9 cellular contexts compared by ENCODE assay signal in genomic region chr17:67258836-67259468, GRCh38. TPM values are rescaled to one million over a fixed set of nuclear protein-coding genes. Genes with fewer than 3 reads are reported as not detected.
A peak's percentile ranks its signal among the peaks of the same experiment; 100 is the strongest.
DNase-seq lines count a peak whose midpoint lies in the region; ATAC-seq and TF ChIP-seq lines count a peak whose summit lies in the region.
"Had no signal": no experiment of that assay in that cellular context is flagged by ENCODE, and none has a peak within 500 bp of the region (broad histone marks: within the 10 kb centered on the region; RNA-seq: fewer than 3 reads in every experiment).

No MANE protein-coding gene starts in this region.

- H3K27ac Mint-ChIP-seq in activated naive CD4-positive, alpha-beta T cell treated with anti-CD3 and anti-CD28 coated beads, Interleukin-2, amount 50 U/mL, for 24 hours, result peak overlapping the region; percentile 74
- H3K27ac Mint-ChIP-seq in nephron (peak overlapping the region; percentile 3 to 61 (median 10)), progenitor cell of endocrine pancreas (no peak overlapping the region)

- H3K9me3 ChIP-seq in DND-41 (ENCODE audit: insufficient read depth, low read length, severe bottlenecking), result no peaks in the 10 kb centered on the region
- H3K9me3 ChIP-seq in hepatocyte (ENCODE audit: low read depth), result no peaks in the 10 kb centered on the region
- H3K9me3 ChIP-seq in tibial artery, result no peaks in the 10 kb centered on the region

- peaks cover 17% of the 10 kb centered on the region for H3K4me1 Mint-ChIP-seq in activated naive CD4-positive, alpha-beta T cell treated with anti-CD3 and anti-CD28 coated beads, Interleukin-2, amount 50 U/mL, for 24 hours
- peaks cover 18% of the 10 kb centered on the region for H3K4me1 Mint-ChIP-seq in nephron
- H3K4me1 Mint-ChIP-seq in progenitor cell of endocrine pancreas (ENCODE audit: low read depth), result peaks cover 8% of the 10 kb centered on the region

- H3K27ac ChIP-seq in DND-41 (ENCODE audit: low read length) (peak overlapping the region; percentile 89; the same call in 1 of the 2 replicates), hepatocyte (no peak overlapping the region), tibial artery (no peak overlapping the region)
- H3K27ac ChIP-seq: epithelial cell of prostate had no signal

- H3K9me2 ChIP-seq in hepatocyte (replicated peaks; ENCODE audit: insufficient read depth), result no peaks in the 10 kb centered on the region

- no peaks in the 10 kb centered on the region for H3K9me3 Mint-ChIP-seq in activated naive CD4-positive, alpha-beta T cell treated with anti-CD3 and anti-CD28 coated beads, Interleukin-2, amount 50 U/mL, for 24 hours
- H3K9me3 Mint-ChIP-seq in nephron (no peaks in the 10 kb centered on the region), progenitor cell of endocrine pancreas (ENCODE audit: low read depth) (peaks cover 4% of the 10 kb centered on the region)

- H2AFZ ChIP-seq in DND-41 (ENCODE audit: low read depth, low read length) (peak overlapping the region; percentile 93; the same call in 1 of the 2 replicates), hepatocyte (no peak overlapping the region)

- no peaks in the 10 kb centered on the region for H3K36me3 Mint-ChIP-seq in activated naive CD4-positive, alpha-beta T cell treated with anti-CD3 and anti-CD28 coated beads, Interleukin-2, amount 50 U/mL, for 24 hours
- no peaks in the 10 kb centered on the region for H3K36me3 Mint-ChIP-seq in nephron (ENCODE audit: low read depth)
- H3K36me3 Mint-ChIP-seq in progenitor cell of endocrine pancreas (ENCODE audit: insufficient read depth), result no peaks in the 10 kb centered on the region

- H3K27me3 ChIP-seq in DND-41 (ENCODE audit: insufficient read depth, low read length, poor library complexity) (no peaks in the 10 kb centered on the region), hepatocyte (no peaks in the 10 kb centered on the region), tibial artery (peaks cover 0 to 5% of the 10 kb centered on the region in 2 donors)

- 91% methylated on average over 11 of the region's 11 CpGs for WGBS in hepatocyte (ENCODE audit: low lambda C conversion rate, missing lambda C conversion rate)

- no peak overlapping the region for H3K4me3 ChIP-seq in DND-41 (ENCODE audit: low read depth in 1 of 2, low read length in 2 of 2)
- no peak overlapping the region for H3K4me3 ChIP-seq in hepatocyte
- H3K4me3 ChIP-seq in tibial artery, result no peak overlapping the region

- intact Hi-C loops in tibial artery (cut with DNase I; ENCODE audit: low total_unique reads), result no loop called here

- peak; percentile 30 for DNase-seq in DND-41
- peak; percentile 40 to 72 for DNase-seq in NOMO-1 (lab: John Stamatoyannopoulos, UW; ENCODE audit: unreplicated experiment in 2 of 2)
- DNase-seq in hepatocyte (ENCODE audit: low spot score), result no peak
- DNase-seq in GM13977 (ENCODE audit: low spot score), result no peak
- no peak for DNase-seq in tibial artery
- no peak for DNase-seq in progenitor cell of endocrine pancreas (ENCODE audit: low spot score, unreplicated experiment)

- TF ChIP-seq CTCF in DND-41 (IDR thresholded peaks at IDR 0.05; ENCODE audit: borderline replicate concordance, extremely low read depth, low read length, poor library complexity, severe bottlenecking) (no peak), nephron (IDR thresholded peaks at IDR 0.05; ENCODE audit: unreplicated experiment in 3 of 3) (no peak), hepatocyte (IDR thresholded peaks at IDR 0.05; ENCODE audit: poor library complexity) (no peak), GM13977 (IDR thresholded peaks at IDR 0.05; ENCODE audit: extremely low read depth, insufficient read depth, missing control alignments) (no peak), tibial artery (IDR thresholded peaks at IDR 0.05) (no peak), progenitor cell of endocrine pancreas (IDR thresholded peaks at IDR 0.05; ENCODE audit: unreplicated experiment) (no peak)

- no peaks in the 10 kb centered on the region for H4K20me1 ChIP-seq in DND-41 (ENCODE audit: insufficient read depth, low read length)
- H4K20me1 ChIP-seq in hepatocyte (ENCODE audit: insufficient read depth, poor library complexity, severe bottlenecking), result no peaks in the 10 kb centered on the region

- H3K36me3 ChIP-seq in DND-41 (ENCODE audit: insufficient read depth, low read length), result no peaks in the 10 kb centered on the region
- no peaks in the 10 kb centered on the region for H3K36me3 ChIP-seq in hepatocyte (replicated peaks; ENCODE audit: insufficient read depth, low read depth)
- no peaks in the 10 kb centered on the region for H3K36me3 ChIP-seq in tibial artery

- no peaks in the 10 kb centered on the region for H3K27me3 Mint-ChIP-seq in activated naive CD4-positive, alpha-beta T cell treated with anti-CD3 and anti-CD28 coated beads, Interleukin-2, amount 50 U/mL, for 24 hours
- no peaks in the 10 kb centered on the region for H3K27me3 Mint-ChIP-seq in nephron (ENCODE audit: low read depth)
- H3K27me3 Mint-ChIP-seq in progenitor cell of endocrine pancreas, result no peaks in the 10 kb centered on the region

- H3K4me1 ChIP-seq in DND-41 (ENCODE audit: insufficient read depth, low read length) (peaks cover 21% of the 10 kb centered on the region), hepatocyte (ENCODE audit: insufficient read depth) (peaks cover 12% of the 10 kb centered on the region), tibial artery (peaks cover 0 to 9% (median 2%) of the 10 kb centered on the region in 4 donors)

- H3K4me3 Mint-ChIP-seq in activated naive CD4-positive, alpha-beta T cell treated with anti-CD3 and anti-CD28 coated beads, Interleukin-2, amount 50 U/mL, for 24 hours, result peak overlapping the region; percentile 64
- no peak overlapping the region for H3K4me3 Mint-ChIP-seq in nephron
- H3K4me3 Mint-ChIP-seq in progenitor cell of endocrine pancreas (ENCODE audit: low read depth), result no peak overlapping the region

- H3K79me2 ChIP-seq in DND-41 (ENCODE audit: insufficient read depth, low read length), result no peaks in the 10 kb centered on the region
- no peaks in the 10 kb centered on the region for H3K79me2 ChIP-seq in hepatocyte

- H3K4me2 ChIP-seq in DND-41 (ENCODE audit: insufficient read depth, low read length) (no peak overlapping the region), hepatocyte (no peak overlapping the region)

- H3K9ac ChIP-seq in DND-41 (ENCODE audit: low read depth, low read length), result no peak overlapping the region

- ATAC-seq in DND-41 (ENCODE audit: insufficient read depth, low read depth), result no peak

- in situ Hi-C loops in GM13977 (cut with MboI; ENCODE audit: low pct_unique_long_range_greater_than_20kb, low sequenced_read_pairs, unreplicated experiment), result no loop called here

RNA-seq across cellular contexts. Expression of gene HELZ, which starts 14.0 kb away (rescaled TPM):
- total RNA-seq in hepatocyte, result 47.1 and 77.2 TPM in 2 replicates
- polyA plus RNA-seq in hepatocyte, result 32.7 and 34.1 TPM in 2 replicates
- 70.9 and 71.0 TPM in 2 replicates for total RNA-seq in progenitor cell of endocrine pancreas

Comparison
In these comparisons a context has a peak if more than half of its experiments do, and no peak if none do; other contexts are left out.
1. DNase-seq: peak in DND-41 (single experiment) and NOMO-1 (2 of 2); none in hepatocyte (single experiment), GM13977 (single experiment), tibial artery (0 of 2) and progenitor cell of endocrine pancreas (single experiment).